Comparison of ENCODE assay signal across 10 cellular contexts in the genomic region with DNA sequence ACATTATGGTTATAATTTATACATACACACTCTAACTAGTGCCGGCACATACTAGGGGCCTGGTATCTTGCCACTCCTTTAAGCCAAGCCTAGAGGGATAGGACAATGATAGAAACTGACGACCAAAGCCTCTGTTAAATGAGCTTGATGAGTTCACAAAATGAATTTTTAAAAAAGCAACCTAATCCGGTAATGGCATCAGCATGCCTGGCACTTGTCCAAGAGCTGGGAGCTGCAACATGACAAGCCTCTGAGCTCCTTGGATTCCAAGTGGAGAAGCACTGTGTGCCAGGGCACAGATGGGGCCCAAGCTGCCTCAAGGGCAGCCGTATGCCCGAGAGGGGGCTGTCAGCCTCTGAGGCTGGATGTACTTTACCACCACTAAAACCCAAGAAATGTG. TPM values are rescaled to one million over a fixed set of nuclear protein-coding genes. Genes with fewer than 3 reads are reported as not detected.
A peak's percentile ranks its signal among the peaks of the same experiment; 100 is the strongest.
DNase-seq lines count a peak whose midpoint lies in the region; ATAC-seq and TF ChIP-seq lines count a peak whose summit lies in the region.
"Had no signal": no experiment of that assay in that cellular context is flagged by ENCODE, and none has a peak within 500 bp of the region (broad histone marks: within the 10 kb centered on the region; RNA-seq: fewer than 3 reads in every experiment).

No MANE protein-coding gene starts in this region.

- no peak for TF ChIP-seq CTCF in dorsolateral prefrontal cortex (IDR thresholded peaks at IDR 0.05 in 54 of 56, conservative IDR thresholded peaks at IDR 0.05 in 2 of 56; ENCODE audit: low read depth in 1 of 56, partially characterized antibody in 56 of 56)

- H3K27ac ChIP-seq in dorsolateral prefrontal cortex = peak overlapping the region in 49 of 59 donors; percentile 17 to 88 (median 73)

- ATAC-seq in HG02884 (IDR thresholded peaks at IDR 0.05; ENCODE audit: unreplicated experiment) (no peak), left lobe of liver (no peak)
- ATAC-seq: naive thymus-derived CD4-positive, alpha-beta T cell; T-cell had no signal

- intact Hi-C loops in dorsolateral prefrontal cortex (cut with DNase I) = loop anchor here (2.0 to 5.0 kb wide), 4 partner anchors 52 to 162 kb away; a partner anchor contains a TSS

- no peaks in the 10 kb centered on the region for H3K27me3 ChIP-seq in dorsolateral prefrontal cortex

- DNase-seq in D341Med (ENCODE audit: low spot score) = peak; percentile 70
- peak; percentile 91 for DNase-seq in NCI-H2196 (lab: John Stamatoyannopoulos, UW; ENCODE audit: unreplicated experiment)
- peak in 8 of 10 donors; percentile 27 to 85 (median 71) for DNase-seq in dorsolateral prefrontal cortex
- peak; percentile 47 for DNase-seq in non-pigmented ciliary epithelial cell (ENCODE audit: low read depth)
- DNase-seq in stimulated activated naive CD4-positive, alpha-beta T cell (lab: John Stamatoyannopoulos, UW) = no peak
- DNase-seq in GOT3 (lab: John Stamatoyannopoulos, UW) = no peak
- DNase-seq in left lobe of liver (ENCODE audit: low spot score) = no peak
- DNase-seq: naive thymus-derived CD4-positive, alpha-beta T cell; T-cell had no signal

- no peak overlapping the region for H3K4me3 ChIP-seq in dorsolateral prefrontal cortex

RNA-seq across cellular contexts. Expression of a gene that starts 9.7 kb away (rescaled TPM):
- total RNA-seq in dorsolateral prefrontal cortex (10 to 100 TPM; 21.0 to 97.9 (median 44.5) TPM), left lobe of liver (7.0 TPM)

Comparison
In these comparisons a context has a peak if more than half of its experiments do, and no peak if none do; other contexts are left out.
1. DNase-seq: peak in D341Med (single experiment), NCI-H2196 (single experiment), dorsolateral prefrontal cortex (8 of 10) and non-pigmented ciliary epithelial cell (single experiment); none in stimulated activated naive CD4-positive, alpha-beta T cell (0 of 6), GOT3 (single experiment) and left lobe of liver (single experiment).